ENCODE assay signal across 25 cellular contexts in the genomic region with DNA sequence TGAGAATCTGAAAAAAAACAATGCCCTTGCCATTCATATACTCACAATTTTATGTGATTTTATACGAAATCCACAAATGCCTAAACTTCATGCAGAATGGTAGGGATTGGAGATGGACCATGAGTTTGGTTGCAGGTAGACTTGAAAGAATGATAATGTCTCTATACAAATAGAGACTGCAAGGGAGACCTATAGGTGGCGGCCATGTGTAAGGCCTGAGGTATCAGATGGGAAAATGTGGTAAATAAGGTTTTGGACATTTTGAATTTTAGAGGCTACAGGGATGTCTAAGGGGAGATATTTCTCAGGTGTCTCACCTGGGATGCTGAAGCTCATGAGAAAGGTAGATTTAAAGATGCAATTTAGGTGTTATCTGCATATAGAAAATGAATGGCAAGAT.
"Had no signal": no experiment of that assay in that cellular context is flagged by ENCODE, and none has a peak within 500 bp of the region (broad histone marks: within the 10 kb centered on the region; RNA-seq: fewer than 3 reads in every experiment).

No MANE protein-coding gene starts in this region.

- H3K9me3 ChIP-seq: adrenal gland, breast epithelium, esophagus squamous epithelium, gastroesophageal sphincter, pancreas, thyroid gland had no signal

- H3K4me1 Mint-ChIP-seq: activated B cell treated with CpG ODN at 0.5 μM for 24 hours; central memory CD8-positive, alpha-beta T cell had no signal

- H3K27me3 ChIP-seq: adrenal gland, breast epithelium, esophagus squamous epithelium, gastroesophageal sphincter, pancreas, thyroid gland had no signal

- ATAC-seq: activated T-cell treated with anti-CD3 and anti-CD28 coated beads, Interleukin-2, amount 50 U/mL, for 4 hours; gastroesophageal sphincter; left ventricle myocardium superior; natural killer cell treated with Interleukin-12 subunit alpha and Interleukin-12 subunit beta and Interleukin-15 and Interleukin-18, amount 100 ng/mL, for 72 hours; pancreas; right cardiac atrium had no signal

- H3K9me3 Mint-ChIP-seq: activated B cell treated with CpG ODN at 0.5 μM for 24 hours; activated T-cell treated with anti-CD3 and anti-CD28 coated beads, Interleukin-2, amount 50 U/mL, for 4 hours; activated T-helper 2 cell treated with anti-CD3 and anti-CD28 coated beads, Interferon-gamma antibody, Interleukin-2, Interleukin-4, amounts not matched to agents 10 μg/mL and 5 μg/mL and 100 μg/mL, durations not matched to agents 14 hours and 24 hours and 36 hours; central memory CD8-positive, alpha-beta T cell had no signal

- DNase-seq: activated B cell treated with CpG ODN at 0.5 μM for 24 hours; activated CD4-positive, alpha-beta T cell treated with anti-CD3 and anti-CD28 coated beads for 4 hours; activated CD4-positive, alpha-beta T cell treated with anti-CD3 and anti-CD28 coated beads, Interleukin-2, amount 50 U/mL, for 48 hours; activated CD8-positive, alpha-beta memory T cell treated with anti-CD3 and anti-CD28 coated beads, Interleukin-2, amount 50 U/mL, for 48 hours; activated naive CD4-positive, alpha-beta T cell; activated T-cell treated with anti-CD3 and anti-CD28 coated beads, Interleukin-2, amount 50 U/mL, for 4 hours; adrenal gland; esophagus squamous epithelium; head of caudate nucleus; hypothalamus; left ventricle myocardium superior; pancreas; right cardiac atrium; stimulated activated CD4-positive, alpha-beta T cell treated with anti-CD3 and anti-CD28 coated beads, Interleukin-12 subunit alpha, Interleukin-12 subunit beta, amount 100 ng/mL, for 4 hours; stimulated activated CD4-positive, alpha-beta T cell treated with anti-CD3 and anti-CD28 coated beads, Interleukin-4, amount 100 ng/mL, for 4 hours; substantia nigra; thyroid gland had no signal

- H3K4me3 Mint-ChIP-seq: activated B cell treated with CpG ODN at 0.5 μM for 24 hours; activated naive CD8-positive, alpha-beta T cell; activated T-cell treated with anti-CD3 and anti-CD28 coated beads, Interleukin-2, amount 50 U/mL, for 4 hours; central memory CD8-positive, alpha-beta T cell; natural killer cell treated with Interleukin-12 subunit alpha and Interleukin-12 subunit beta and Interleukin-15 and Interleukin-18, amount 100 ng/mL, for 72 hours; stimulated activated naive CD8-positive, alpha-beta T cell treated with anti-CD3 and anti-CD28 coated beads, Interleukin-15, Interleukin-2, amounts not matched to agents 100 ng/mL and 50 ng/mL, for 24 hours had no signal

- H3K36me3 ChIP-seq: adrenal gland, breast epithelium, esophagus squamous epithelium, gastroesophageal sphincter, pancreas, thyroid gland had no signal

- H3K36me3 Mint-ChIP-seq: activated naive CD8-positive, alpha-beta T cell; natural killer cell treated with Interleukin-12 subunit alpha and Interleukin-12 subunit beta and Interleukin-15 and Interleukin-18, amount 100 ng/mL, for 72 hours had no signal

- H3K4me1 ChIP-seq: adrenal gland, breast epithelium, esophagus squamous epithelium, gastroesophageal sphincter, pancreas, thyroid gland had no signal

- H3K4me3 ChIP-seq: adrenal gland, breast epithelium, coronary artery, esophagus squamous epithelium, gastroesophageal sphincter, pancreas, thyroid gland had no signal

- H3K27ac Mint-ChIP-seq: activated B cell treated with CpG ODN at 0.5 μM for 24 hours; activated naive CD8-positive, alpha-beta T cell; activated T-helper 2 cell treated with anti-CD3 and anti-CD28 coated beads, Interferon-gamma antibody, Interleukin-2, Interleukin-4, amounts not matched to agents 10 μg/mL and 5 μg/mL and 100 μg/mL, durations not matched to agents 14 hours and 24 hours and 36 hours; natural killer cell treated with Interleukin-12 subunit alpha and Interleukin-12 subunit beta and Interleukin-15 and Interleukin-18, amount 100 ng/mL, for 72 hours; stimulated activated naive CD8-positive, alpha-beta T cell treated with anti-CD3 and anti-CD28 coated beads, Interleukin-15, Interleukin-2, amounts not matched to agents 100 ng/mL and 50 ng/mL, for 24 hours had no signal

- H3K27ac ChIP-seq: adrenal gland, breast epithelium, coronary artery, esophagus squamous epithelium, gastroesophageal sphincter, pancreas, thyroid gland had no signal

- H3K27me3 Mint-ChIP-seq: activated B cell treated with CpG ODN at 0.5 μM for 24 hours; stimulated activated naive CD8-positive, alpha-beta T cell treated with anti-CD3 and anti-CD28 coated beads, Interleukin-15, Interleukin-2, amounts not matched to agents 100 ng/mL and 50 ng/mL, for 24 hours had no signal
